Comparison of ENCODE assay signal across 1 cellular context in the genomic region with DNA sequence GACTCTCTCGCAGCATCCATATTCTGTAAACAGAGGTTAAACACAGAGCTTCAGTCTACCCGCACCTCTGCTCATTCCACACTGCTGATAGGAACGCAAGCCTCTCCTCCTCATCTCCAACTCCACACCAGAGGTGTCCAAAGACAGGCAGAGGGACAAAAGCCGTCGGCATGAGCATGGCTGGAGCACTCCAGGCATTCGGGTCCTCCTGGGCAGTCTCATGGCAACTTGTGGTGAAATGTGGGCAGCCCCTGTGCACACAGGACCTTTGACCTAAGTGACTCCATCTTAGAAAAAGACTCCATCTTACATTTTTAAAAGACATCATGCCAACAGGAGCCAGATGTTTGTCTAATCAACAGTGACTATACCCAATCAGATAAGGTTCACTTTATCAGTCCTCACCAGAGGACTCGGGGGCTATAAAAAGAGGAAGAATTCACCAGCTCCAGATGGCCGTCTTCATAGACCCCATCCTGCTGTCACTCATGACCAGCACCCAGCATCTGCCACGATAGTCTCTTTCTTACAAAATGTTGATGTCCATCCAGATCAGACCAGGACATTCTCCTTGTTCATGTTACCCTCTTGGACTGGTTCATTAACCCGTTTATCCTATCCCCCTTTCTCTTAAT.
TF ChIP-seq lines count a peak whose summit lies in the region.
"Not testable (repeated sequence)": the region's sequence is repeated elsewhere in the genome, so short reads cannot be mapped to it uniquely, and the experiment has no call there.

No MANE protein-coding gene starts in this region.

TF ChIP-seq in K562, 482 proteins besides CTCF, POLR2A, EP300 and RAD21 (continued from another document):
- 0 out of 2 replicates have a peak, but pooled peaks have one; percentile 35 for TF ChIP-seq ZNF592 (IDR thresholded peaks at IDR 0.05)
- peak; percentile 71; the same call in 1 of the 2 replicates for TF ChIP-seq ZNF766 (CRISPR knock-in tag; conservative IDR thresholded peaks at IDR 0.05)
- TF ChIP-seq ATF4 (CRISPR knock-in tag; IDR thresholded peaks at IDR 0.05), result peak; percentile 61; the same call in 1 of the 2 replicates
- 0 out of 2 replicates have a peak, but pooled peaks have one; percentile 49 for TF ChIP-seq RREB1 (CRISPR knock-in tag; IDR thresholded peaks at IDR 0.05)
- peak in 1 of 2 experiments; percentile 45; a peak in 1 of 4 replicates for TF ChIP-seq MAZ (CRISPR knock-in tag; conservative IDR thresholded peaks at IDR 0.05 in 1 of 2, IDR thresholded peaks at IDR 0.05 in 1 of 2)
- TF ChIP-seq, protein P1, sequence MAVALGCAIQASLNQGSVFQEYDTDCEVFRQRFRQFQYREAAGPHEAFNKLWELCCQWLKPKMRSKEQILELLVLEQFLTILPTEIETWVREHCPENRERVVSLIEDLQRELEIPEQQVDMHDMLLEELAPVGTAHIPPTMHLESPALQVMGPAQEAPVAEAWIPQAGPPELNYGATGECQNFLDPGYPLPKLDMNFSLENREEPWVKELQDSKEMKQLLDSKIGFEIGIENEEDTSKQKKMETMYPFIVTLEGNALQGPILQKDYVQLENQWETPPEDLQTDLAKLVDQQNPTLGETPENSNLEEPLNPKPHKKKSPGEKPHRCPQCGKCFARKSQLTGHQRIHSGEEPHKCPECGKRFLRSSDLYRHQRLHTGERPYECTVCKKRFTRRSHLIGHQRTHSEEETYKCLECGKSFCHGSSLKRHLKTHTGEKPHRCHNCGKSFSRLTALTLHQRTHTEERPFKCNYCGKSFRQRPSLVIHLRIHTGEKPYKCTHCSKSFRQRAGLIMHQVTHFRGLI (CRISPR knock-in tag; IDR thresholded peaks at IDR 0.05), result peak; percentile 83; the same call in 1 of the 2 replicates
- peak; percentile 68 for TF ChIP-seq ZNF239 (CRISPR knock-in tag; IDR thresholded peaks at IDR 0.05)
- peak; percentile 61; the same call in 1 of the 2 replicates for TF ChIP-seq ZNF395 (CRISPR knock-in tag; IDR thresholded peaks at IDR 0.05)
- peak; percentile 48; the same call in 1 of the 2 replicates for TF ChIP-seq SMAD4 (CRISPR knock-in tag; conservative IDR thresholded peaks at IDR 0.05)
- TF ChIP-seq KLF6 (CRISPR knock-in tag; IDR thresholded peaks at IDR 0.05; ENCODE audit: borderline replicate concordance), result peak; percentile 92; the same call in 1 of the 2 replicates
- TF ChIP-seq BCL6 (CRISPR knock-in tag; IDR thresholded peaks at IDR 0.05), result 0 out of 2 replicates have a peak, but pooled peaks have one; percentile 29
- peak; percentile 63; the same call in 1 of the 2 replicates for TF ChIP-seq PYGO2 (tag; IDR thresholded peaks at IDR 0.05)
- peak; percentile 94 for TF ChIP-seq ZNF583 (CRISPR knock-in tag; IDR thresholded peaks at IDR 0.05)
- TF ChIP-seq GMEB1 (CRISPR knock-in tag; IDR thresholded peaks at IDR 0.05), result peak; percentile 50
- peak in 1 of 2 experiments; percentile 90; a peak in 2 of 4 replicates for TF ChIP-seq TEAD1 (CRISPR knock-in tag; IDR thresholded peaks at IDR 0.05)
- TF ChIP-seq TCFL5 (CRISPR knock-in tag; conservative IDR thresholded peaks at IDR 0.05), result 0 out of 2 replicates have a peak, but pooled peaks have one; percentile 53
- TF ChIP-seq ZBTB17 (CRISPR knock-in tag; IDR thresholded peaks at IDR 0.05), result peak; percentile 69; the same call in 1 of the 2 replicates
- peak; percentile 85 for TF ChIP-seq HIVEP1 (CRISPR knock-in tag; IDR thresholded peaks at IDR 0.05)
- TF ChIP-seq PTTG1 (tag; IDR thresholded peaks at IDR 0.05; ENCODE audit: low read depth), result peak; percentile 48; the same call in 1 of the 2 replicates
- TF ChIP-seq ZNF79 (CRISPR knock-in tag; IDR thresholded peaks at IDR 0.05; ENCODE audit: low read depth), result 0 out of 2 replicates have a peak, but pooled peaks have one; percentile 69
- peak; percentile 68; the same call in 1 of the 2 replicates for TF ChIP-seq ZNF354B (CRISPR knock-in tag; IDR thresholded peaks at IDR 0.05)
- 0 out of 2 replicates have a peak, but pooled peaks have one; percentile 64 for TF ChIP-seq ZNF644 (tag; IDR thresholded peaks at IDR 0.05; ENCODE audit: low read depth)
- TF ChIP-seq NR2C1 (IDR thresholded peaks at IDR 0.05), result not testable (repeated sequence)
- peak; percentile 63; the same call in 1 of the 2 replicates for TF ChIP-seq NR2C1 (tag; IDR thresholded peaks at IDR 0.05)
- TF ChIP-seq DDX20 (tag; IDR thresholded peaks at IDR 0.05; ENCODE audit: low read depth), result 0 out of 2 replicates have a peak, but pooled peaks have one; percentile 52
- TF ChIP-seq ZNF41 (CRISPR knock-in tag; conservative IDR thresholded peaks at IDR 0.05), result peak; percentile 76; the same call in 1 of the 2 replicates
- TF ChIP-seq, protein P2, sequence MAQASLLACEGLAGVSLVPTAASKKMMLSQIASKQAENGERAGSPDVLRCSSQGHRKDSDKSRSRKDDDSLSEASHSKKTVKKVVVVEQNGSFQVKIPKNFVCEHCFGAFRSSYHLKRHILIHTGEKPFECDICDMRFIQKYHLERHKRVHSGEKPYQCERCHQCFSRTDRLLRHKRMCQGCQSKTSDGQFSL (CRISPR knock-in tag; IDR thresholded peaks at IDR 0.05), result not testable (repeated sequence)
- TF ChIP-seq, protein P2 (tag; IDR thresholded peaks at IDR 0.05), result peak in 1 of 2 experiments; percentile 47; a peak in 1 of 4 replicates
